ENCODE assay signal across 8 cellular contexts in the genomic region with DNA sequence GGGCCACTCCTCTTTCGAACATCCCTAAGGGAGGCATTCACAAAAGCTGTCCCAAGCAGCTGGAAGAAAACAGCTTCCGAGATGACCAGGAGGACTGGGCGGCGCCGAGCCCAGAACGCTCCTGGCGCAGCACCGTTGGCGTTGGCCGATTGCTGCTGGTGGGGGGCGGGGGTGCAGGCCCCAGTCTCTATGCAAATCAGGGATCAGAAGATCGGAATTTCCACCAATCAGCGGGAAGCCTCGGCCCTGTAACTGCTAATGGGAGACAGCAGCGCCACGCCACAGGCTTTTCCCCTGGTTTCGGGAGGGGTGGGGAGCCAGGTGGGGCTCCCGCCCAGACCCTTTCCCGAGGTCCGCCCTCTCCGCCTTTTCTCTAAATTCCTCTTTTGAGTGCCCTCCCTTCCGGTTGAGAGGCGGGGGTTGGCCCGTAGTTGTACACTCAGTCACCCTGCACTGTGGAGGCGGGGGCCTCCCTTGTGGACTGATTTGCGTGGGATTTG. TPM values are rescaled to one million over a fixed set of nuclear protein-coding genes. Genes with fewer than 3 reads are reported as not detected.
DNase-seq lines count a peak whose midpoint lies in the region; ATAC-seq and TF ChIP-seq lines count a peak whose summit lies in the region.

No MANE protein-coding gene starts in this region.

- TF ChIP-seq POLR2A in esophagus muscularis mucosa (IDR thresholded peaks at IDR 0.05; ENCODE audit: low read depth) (no peak), tibial nerve (IDR thresholded peaks at IDR 0.05) (peak; percentile 17 to 41)

- ATAC-seq in RWPE2 (ENCODE audit: low read depth), result peak; percentile 83
- ATAC-seq in stimulated activated effector memory CD8-positive, alpha-beta T cell treated with anti-CD3 and anti-CD28 coated beads, Interleukin-12 subunit alpha, Interleukin-12 subunit beta, amount 100 ng/mL, for 72 hours, result no peak

- no peak overlapping the region for H4K5ac ChIP-seq in H9 (ENCODE audit: insufficient read length, low read depth, low read length)

- H3K23ac ChIP-seq in H9 (ENCODE audit: insufficient read length, low read depth, low read length), result no peak overlapping the region

- intact Hi-C loops in esophagus muscularis mucosa (cut with DNase I), result no loop called here

- TF ChIP-seq CTCF in H9 (conservative IDR thresholded peaks at IDR 0.05) (no peak), RWPE2 (IDR thresholded peaks at IDR 0.05; ENCODE audit: poor library complexity, severe bottlenecking) (no peak), esophagus muscularis mucosa (IDR thresholded peaks at IDR 0.05) (peak in 1 of 3 experiments; percentile 14), tibial nerve (IDR thresholded peaks at IDR 0.05) (peak in 1 of 5 experiments; percentile 38)

- WGBS in H9 (ENCODE audit: extremely low coverage, insufficient read length, low lambda C conversion rate), result no CpG with 5 or more reads among the region's 26 CpGs
- WGBS in esophagus muscularis mucosa, result 14% methylated on average over 22 of the region's 26 CpGs
- 19 to 36% methylated on average over 25 to 26 of the region's 26 CpGs for WGBS in tibial nerve, 2 donors

- no peak overlapping the region for H3K56ac ChIP-seq in H9 (ENCODE audit: insufficient read length, low read depth, low read length)

- peak overlapping the region; percentile 48 to 73 for H3K4me3 Mint-ChIP-seq in H9
- no peak overlapping the region for H3K4me3 Mint-ChIP-seq in stimulated activated effector memory CD8-positive, alpha-beta T cell treated with anti-CD3 and anti-CD28 coated beads, Interleukin-12 subunit alpha, Interleukin-12 subunit beta, amount 100 ng/mL, for 72 hours

- H2BK20ac ChIP-seq in H9 (ENCODE audit: low read depth, low read length, poor library complexity, severe bottlenecking), result no peak overlapping the region

- peak overlapping the region; percentile 10 for H3K4me2 ChIP-seq in H9 (ENCODE audit: insufficient read depth, insufficient read length, low read length)

- H4K20me1 ChIP-seq in H9 (ENCODE audit: control insufficient read depth, insufficient read depth, insufficient read length), result no peaks in the 10 kb centered on the region

- H4K8ac ChIP-seq in H9 (replicated peaks; ENCODE audit: insufficient read length, low read depth, low read length), result no peak overlapping the region

- peaks cover 9 to 35% (median 28%) of the 10 kb centered on the region in 3 experiments; a peak in 6 of 7 replicates for H3K36me3 Mint-ChIP-seq in H9 (ENCODE audit: insufficient read depth in 1 of 3, low read depth in 3 of 3)
- H3K36me3 Mint-ChIP-seq in stimulated activated effector memory CD8-positive, alpha-beta T cell treated with anti-CD3 and anti-CD28 coated beads, Interleukin-12 subunit alpha, Interleukin-12 subunit beta, amount 100 ng/mL, for 72 hours, result peaks cover 56% of the 10 kb centered on the region

- H3K18ac ChIP-seq in H9 (ENCODE audit: insufficient read length, low read depth, low read length), result no peak overlapping the region

- H3K4me3 ChIP-seq in RWPE2 (ENCODE audit: severe bottlenecking) (no peak overlapping the region), esophagus muscularis mucosa (peak overlapping the region; percentile 39 to 51 (median 46)), mucosa of stomach (ENCODE audit: low read length) (no peak overlapping the region), tibial nerve (peak overlapping the region in 3 of 4 donors; percentile 34 to 44 (median 40))

- no peaks in the 10 kb centered on the region for H3K79me1 ChIP-seq in H9 (ENCODE audit: insufficient read depth, low read depth, low read length, poor library complexity, severe bottlenecking)

- no peak overlapping the region for H2BK15ac ChIP-seq in H9 (ENCODE audit: low read depth, low read length)

- H3K9me3 ChIP-seq in H9 (ENCODE audit: control insufficient read depth, low read depth, low read length), result no peaks in the 10 kb centered on the region
- no peaks in the 10 kb centered on the region for H3K9me3 ChIP-seq in RWPE2 (ENCODE audit: severe bottlenecking)
- no peaks in the 10 kb centered on the region for H3K9me3 ChIP-seq in esophagus muscularis mucosa
- H3K9me3 ChIP-seq in mucosa of stomach (ENCODE audit: control insufficient read depth, low read length), result no peaks in the 10 kb centered on the region
- no peaks in the 10 kb centered on the region for H3K9me3 ChIP-seq in tibial nerve

- no peak overlapping the region for H2BK12ac ChIP-seq in H9 (ENCODE audit: insufficient read length, low read depth, low read length)

- no peak overlapping the region for H4K91ac ChIP-seq in H9 (ENCODE audit: insufficient read length, low read depth, low read length)

- H3K4me1 ChIP-seq in H9 (ENCODE audit: insufficient read depth, low read length), result peaks cover 5% of the 10 kb centered on the region; the same call in 1 of the 2 replicates
- peaks cover 25% of the 10 kb centered on the region for H3K4me1 ChIP-seq in RWPE2 (ENCODE audit: insufficient read depth, poor library complexity, severe bottlenecking)
- peaks cover 16 to 26% (median 17%) of the 10 kb centered on the region in 4 donors for H3K4me1 ChIP-seq in esophagus muscularis mucosa
- peaks cover 10% of the 10 kb centered on the region for H3K4me1 ChIP-seq in mucosa of stomach (ENCODE audit: control insufficient read depth, insufficient read depth, low read length)
- H3K4me1 ChIP-seq in tibial nerve, result peaks cover 0 to 21% (median 9%) of the 10 kb centered on the region in 4 donors

- H3K4ac ChIP-seq in H9 (ENCODE audit: low read depth, low read length), result no peak overlapping the region

- H3K9ac ChIP-seq in H9 (ENCODE audit: extremely low read depth, insufficient read length, low read length) (no peak overlapping the region), mucosa of stomach (ENCODE audit: low read length) (peak overlapping the region; percentile 41)

- peak overlapping the region; percentile 96 to 100 (median 97) for H3K27ac Mint-ChIP-seq in H9
- no peak overlapping the region for H3K27ac Mint-ChIP-seq in stimulated activated effector memory CD8-positive, alpha-beta T cell treated with anti-CD3 and anti-CD28 coated beads, Interleukin-12 subunit alpha, Interleukin-12 subunit beta, amount 100 ng/mL, for 72 hours

- no peak overlapping the region for H3T11ph ChIP-seq in H9 (ENCODE audit: low read length)

- no peak overlapping the region for H2AK5ac ChIP-seq in H9 (ENCODE audit: insufficient read length, low read length)

- H2BK120ac ChIP-seq in H9 (ENCODE audit: low read depth, low read length, poor library complexity, severe bottlenecking), result no peak overlapping the region

- DNase-seq in AG08396 (ENCODE audit: low spot score), result peak; percentile 78
- peak; percentile 100 for DNase-seq in H9
- DNase-seq in RWPE2 (ENCODE audit: low spot score), result peak; percentile 97
- DNase-seq in esophagus muscularis mucosa (ENCODE audit: extremely low spot score), result no peak
- DNase-seq in tibial nerve (ENCODE audit: low spot score in 2 of 2), result peak; percentile 75 to 78
- no peak for DNase-seq in LoVo (ENCODE audit: low spot score)
- DNase-seq in stimulated activated effector memory CD8-positive, alpha-beta T cell treated with anti-CD3 and anti-CD28 coated beads, Interleukin-12 subunit alpha, Interleukin-12 subunit beta, amount 100 ng/mL, for 72 hours (ENCODE audit: low spot score in 2 of 2), result no peak

- H3K4me1 Mint-ChIP-seq in H9, result peaks cover 23 to 31% of the 10 kb centered on the region in 2 experiments
- peaks cover 16% of the 10 kb centered on the region for H3K4me1 Mint-ChIP-seq in stimulated activated effector memory CD8-positive, alpha-beta T cell treated with anti-CD3 and anti-CD28 coated beads, Interleukin-12 subunit alpha, Interleukin-12 subunit beta, amount 100 ng/mL, for 72 hours

- no peaks in the 10 kb centered on the region; the same call in 1 of the 2 replicates for H3K27me3 Mint-ChIP-seq in H9 (ENCODE audit: low read depth)

- H3K27ac ChIP-seq in H9 (ENCODE audit: insufficient read length, low read depth, low read length), result peak overlapping the region; percentile 19
- peak overlapping the region; percentile 71 for H3K27ac ChIP-seq in RWPE2 (ENCODE audit: poor library complexity, severe bottlenecking)
- H3K27ac ChIP-seq in esophagus muscularis mucosa (replicated peaks in 1 of 4), result peak overlapping the region; percentile 72 to 81 (median 80)
- peak overlapping the region in 3 of 4 donors; percentile 68 to 82 (median 77) for H3K27ac ChIP-seq in tibial nerve

- H3K9me3 Mint-ChIP-seq in H9, result no peaks in the 10 kb centered on the region; a peak in 2 of 5 replicates
- no peaks in the 10 kb centered on the region for H3K9me3 Mint-ChIP-seq in stimulated activated effector memory CD8-positive, alpha-beta T cell treated with anti-CD3 and anti-CD28 coated beads, Interleukin-12 subunit alpha, Interleukin-12 subunit beta, amount 100 ng/mL, for 72 hours

- H3K36me3 ChIP-seq in RWPE2 (ENCODE audit: low read depth) (peaks cover 33% of the 10 kb centered on the region), esophagus muscularis mucosa (peaks cover 7 to 48% (median 39%) of the 10 kb centered on the region in 4 donors), mucosa of stomach (ENCODE audit: control insufficient read depth, insufficient read depth, low read length) (no peaks in the 10 kb centered on the region), tibial nerve (peaks cover 0 to 45% (median 0%) of the 10 kb centered on the region in 3 donors)

- no peak overlapping the region for H2AFZ ChIP-seq in H9 (ENCODE audit: low read length)

- no peaks in the 10 kb centered on the region for H3K23me2 ChIP-seq in H9 (ENCODE audit: insufficient read length, low read depth, low read length, poor library complexity, severe bottlenecking)

- no peak overlapping the region for H3K14ac ChIP-seq in H9 (ENCODE audit: insufficient read depth, low read length)

- H2BK5ac ChIP-seq in H9 (ENCODE audit: insufficient read length, low read length), result no peak overlapping the region

- H3K79me2 ChIP-seq in H9 (ENCODE audit: insufficient read depth, low read length), result no peaks in the 10 kb centered on the region

- H3K27me3 ChIP-seq in H9 (ENCODE audit: insufficient read depth, low read length), result no peaks in the 10 kb centered on the region
- H3K27me3 ChIP-seq in RWPE2 (ENCODE audit: insufficient read depth, poor library complexity, severe bottlenecking), result no peaks in the 10 kb centered on the region
- H3K27me3 ChIP-seq in esophagus muscularis mucosa, result no peaks in the 10 kb centered on the region
- no peaks in the 10 kb centered on the region for H3K27me3 ChIP-seq in mucosa of stomach (ENCODE audit: control insufficient read depth, insufficient read depth, low read length)
- no peaks in the 10 kb centered on the region for H3K27me3 ChIP-seq in tibial nerve

- no peak for TF ChIP-seq EP300 in esophagus muscularis mucosa (IDR thresholded peaks at IDR 0.05)
- peak; percentile 30 to 47 for TF ChIP-seq EP300 in tibial nerve (IDR thresholded peaks at IDR 0.05)

RNA-seq across cellular contexts. Expression of a gene that starts 27.0 kb away (rescaled TPM):
- total RNA-seq in H9 (2021) (51.2 and 52.4 TPM in 2 replicates), esophagus muscularis mucosa (10 to 100 TPM; 24.5 to 39.3 (median 30.6) TPM), tibial nerve (10 to 100 TPM; 18.2 to 36.7 (median 27.9) TPM)

RNA-seq across cellular contexts. Expression of a gene that starts 56.2 kb away (rescaled TPM):
- total RNA-seq in H9 (2021) (142 and 147 TPM in 2 replicates), esophagus muscularis mucosa (10 to 100 TPM; 55.6 to 89.1 (median 70.4) TPM), tibial nerve (100 to 1,000 TPM in 2 of 4 donors, 10 to 100 TPM in 2; 72.6 to 124 (median 88.1) TPM)

Comparison
In these comparisons a context has a peak if more than half of its experiments do, and no peak if none do; other contexts are left out.
1. DNase-seq: peak in AG08396 (single experiment), H9 (single experiment), RWPE2 (single experiment) and tibial nerve (2 of 2); none in esophagus muscularis mucosa (single experiment), LoVo (single experiment) and stimulated activated effector memory CD8-positive, alpha-beta T cell treated with anti-CD3 and anti-CD28 coated beads, Interleukin-12 subunit alpha, Interleukin-12 subunit beta, amount 100 ng/mL, for 72 hours (0 of 2).
2. H3K27ac ChIP-seq: peak in every context shown above with its lines; median percentile 80 in esophagus muscularis mucosa; 77 in tibial nerve; 71 in RWPE2; 19 in H9.
3. H3K4me3 ChIP-seq: peak in esophagus muscularis mucosa (4 of 4) and tibial nerve (3 of 4); none in RWPE2 (single experiment) and mucosa of stomach (single experiment).